1 cellular context compared by ENCODE assay signal in the genomic region with DNA sequence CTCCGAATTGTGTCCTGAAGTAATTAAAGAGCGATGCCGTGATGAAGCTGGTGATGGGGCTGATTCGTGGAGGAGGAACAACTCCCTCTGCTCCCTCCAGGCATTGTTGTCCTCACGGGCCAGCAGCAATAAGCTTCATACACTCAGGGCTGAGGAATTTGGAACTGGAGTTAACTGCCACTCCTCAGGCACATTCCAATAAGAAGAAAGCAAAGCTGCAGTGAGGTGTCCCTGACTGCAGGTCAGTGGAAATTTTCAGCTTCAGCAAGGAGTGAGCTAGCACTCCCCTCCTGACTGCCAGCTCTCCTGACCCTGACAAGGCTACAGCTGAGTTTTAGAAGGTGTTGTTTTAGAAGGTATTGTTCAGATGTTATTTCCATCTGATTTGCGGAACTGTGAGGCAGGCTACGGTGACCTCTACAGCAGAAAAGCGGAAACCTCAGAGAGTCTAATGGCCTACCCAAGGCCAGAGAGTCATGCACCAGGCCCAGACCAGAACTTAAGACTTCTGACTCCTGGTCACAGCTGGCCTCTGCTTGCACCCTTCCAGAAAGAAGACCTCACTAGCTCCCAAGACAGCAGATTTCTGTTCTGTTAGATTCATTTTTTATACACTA.
TF ChIP-seq lines count a peak whose summit lies in the region.

No MANE protein-coding gene starts in this region.

TF ChIP-seq in HepG2, 621 proteins besides CTCF, POLR2A, EP300 and RAD21 (continued from another document and continues in another):
- TF ChIP-seq, protein P1, sequence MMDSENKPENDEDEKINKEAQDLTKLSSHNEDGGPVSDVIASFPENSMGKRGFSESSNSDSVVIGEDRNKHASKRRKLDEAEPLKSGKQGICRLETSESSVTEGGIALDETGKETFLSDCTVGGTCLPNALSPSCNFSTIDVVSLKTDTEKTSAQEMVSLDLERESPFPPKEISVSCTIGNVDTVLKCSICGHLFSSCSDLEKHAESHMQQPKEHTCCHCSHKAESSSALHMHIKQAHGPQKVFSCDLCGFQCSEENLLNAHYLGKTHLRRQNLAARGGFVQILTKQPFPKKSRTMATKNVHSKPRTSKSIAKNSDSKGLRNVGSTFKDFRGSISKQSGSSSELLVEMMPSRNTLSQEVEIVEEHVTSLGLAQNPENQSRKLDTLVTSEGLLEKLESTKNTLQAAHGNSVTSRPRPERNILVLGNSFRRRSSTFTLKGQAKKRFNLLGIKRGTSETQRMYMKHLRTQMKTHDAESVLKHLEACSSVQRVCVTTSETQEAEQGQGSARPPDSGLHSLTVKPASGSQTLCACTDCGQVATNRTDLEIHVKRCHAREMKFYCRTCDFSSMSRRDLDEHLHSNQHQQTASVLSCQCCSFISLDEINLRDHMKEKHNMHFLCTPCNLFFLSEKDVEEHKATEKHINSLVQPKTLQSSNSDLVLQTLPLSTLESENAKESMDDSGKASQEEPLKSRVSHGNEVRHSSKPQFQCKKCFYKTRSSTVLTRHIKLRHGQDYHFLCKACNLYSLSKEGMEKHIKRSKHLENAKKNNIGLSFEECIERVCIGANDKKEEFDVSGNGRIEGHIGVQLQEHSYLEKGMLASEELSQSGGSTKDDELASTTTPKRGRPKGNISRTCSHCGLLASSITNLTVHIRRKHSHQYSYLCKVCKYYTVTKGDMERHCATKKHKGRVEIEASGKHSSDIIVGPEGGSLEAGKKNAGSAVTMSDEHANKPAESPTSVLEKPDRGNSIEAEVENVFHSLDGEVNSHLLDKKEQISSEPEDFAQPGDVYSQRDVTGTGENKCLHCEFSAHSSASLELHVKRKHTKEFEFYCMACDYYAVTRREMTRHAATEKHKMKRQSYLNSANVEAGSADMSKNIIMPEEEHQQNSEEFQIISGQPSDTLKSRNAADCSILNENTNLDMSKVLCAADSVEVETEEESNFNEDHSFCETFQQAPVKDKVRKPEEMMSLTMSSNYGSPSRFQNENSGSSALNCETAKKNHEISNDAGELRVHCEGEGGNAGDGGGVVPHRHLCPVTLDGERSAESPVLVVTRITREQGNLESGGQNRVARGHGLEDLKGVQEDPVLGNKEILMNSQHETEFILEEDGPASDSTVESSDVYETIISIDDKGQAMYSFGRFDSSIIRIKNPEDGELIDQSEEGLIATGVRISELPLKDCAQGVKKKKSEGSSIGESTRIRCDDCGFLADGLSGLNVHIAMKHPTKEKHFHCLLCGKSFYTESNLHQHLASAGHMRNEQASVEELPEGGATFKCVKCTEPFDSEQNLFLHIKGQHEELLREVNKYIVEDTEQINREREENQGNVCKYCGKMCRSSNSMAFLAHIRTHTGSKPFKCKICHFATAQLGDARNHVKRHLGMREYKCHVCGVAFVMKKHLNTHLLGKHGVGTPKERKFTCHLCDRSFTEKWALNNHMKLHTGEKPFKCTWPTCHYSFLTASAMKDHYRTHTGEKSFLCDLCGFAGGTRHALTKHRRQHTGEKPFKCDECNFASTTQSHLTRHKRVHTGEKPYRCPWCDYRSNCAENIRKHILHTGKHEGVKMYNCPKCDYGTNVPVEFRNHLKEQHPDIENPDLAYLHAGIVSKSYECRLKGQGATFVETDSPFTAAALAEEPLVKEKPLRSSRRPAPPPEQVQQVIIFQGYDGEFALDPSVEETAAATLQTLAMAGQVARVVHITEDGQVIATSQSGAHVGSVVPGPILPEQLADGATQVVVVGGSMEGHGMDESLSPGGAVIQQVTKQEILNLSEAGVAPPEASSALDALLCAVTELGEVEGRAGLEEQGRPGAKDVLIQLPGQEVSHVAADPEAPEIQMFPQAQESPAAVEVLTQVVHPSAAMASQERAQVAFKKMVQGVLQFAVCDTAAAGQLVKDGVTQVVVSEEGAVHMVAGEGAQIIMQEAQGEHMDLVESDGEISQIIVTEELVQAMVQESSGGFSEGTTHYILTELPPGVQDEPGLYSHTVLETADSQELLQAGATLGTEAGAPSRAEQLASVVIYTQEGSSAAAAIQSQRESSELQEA (CRISPR knock-in tag; IDR thresholded peaks at IDR 0.05; ENCODE audit: not compliant biosample characterization), result no peak
- TF ChIP-seq, protein P2, sequence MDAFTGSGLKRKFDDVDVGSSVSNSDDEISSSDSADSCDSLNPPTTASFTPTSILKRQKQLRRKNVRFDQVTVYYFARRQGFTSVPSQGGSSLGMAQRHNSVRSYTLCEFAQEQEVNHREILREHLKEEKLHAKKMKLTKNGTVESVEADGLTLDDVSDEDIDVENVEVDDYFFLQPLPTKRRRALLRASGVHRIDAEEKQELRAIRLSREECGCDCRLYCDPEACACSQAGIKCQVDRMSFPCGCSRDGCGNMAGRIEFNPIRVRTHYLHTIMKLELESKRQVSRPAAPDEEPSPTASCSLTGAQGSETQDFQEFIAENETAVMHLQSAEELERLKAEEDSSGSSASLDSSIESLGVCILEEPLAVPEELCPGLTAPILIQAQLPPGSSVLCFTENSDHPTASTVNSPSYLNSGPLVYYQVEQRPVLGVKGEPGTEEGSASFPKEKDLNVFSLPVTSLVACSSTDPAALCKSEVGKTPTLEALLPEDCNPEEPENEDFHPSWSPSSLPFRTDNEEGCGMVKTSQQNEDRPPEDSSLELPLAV (CRISPR knock-in tag; conservative IDR thresholded peaks at IDR 0.05; ENCODE audit: low read depth), result no peak
- TF ChIP-seq, protein P3, sequence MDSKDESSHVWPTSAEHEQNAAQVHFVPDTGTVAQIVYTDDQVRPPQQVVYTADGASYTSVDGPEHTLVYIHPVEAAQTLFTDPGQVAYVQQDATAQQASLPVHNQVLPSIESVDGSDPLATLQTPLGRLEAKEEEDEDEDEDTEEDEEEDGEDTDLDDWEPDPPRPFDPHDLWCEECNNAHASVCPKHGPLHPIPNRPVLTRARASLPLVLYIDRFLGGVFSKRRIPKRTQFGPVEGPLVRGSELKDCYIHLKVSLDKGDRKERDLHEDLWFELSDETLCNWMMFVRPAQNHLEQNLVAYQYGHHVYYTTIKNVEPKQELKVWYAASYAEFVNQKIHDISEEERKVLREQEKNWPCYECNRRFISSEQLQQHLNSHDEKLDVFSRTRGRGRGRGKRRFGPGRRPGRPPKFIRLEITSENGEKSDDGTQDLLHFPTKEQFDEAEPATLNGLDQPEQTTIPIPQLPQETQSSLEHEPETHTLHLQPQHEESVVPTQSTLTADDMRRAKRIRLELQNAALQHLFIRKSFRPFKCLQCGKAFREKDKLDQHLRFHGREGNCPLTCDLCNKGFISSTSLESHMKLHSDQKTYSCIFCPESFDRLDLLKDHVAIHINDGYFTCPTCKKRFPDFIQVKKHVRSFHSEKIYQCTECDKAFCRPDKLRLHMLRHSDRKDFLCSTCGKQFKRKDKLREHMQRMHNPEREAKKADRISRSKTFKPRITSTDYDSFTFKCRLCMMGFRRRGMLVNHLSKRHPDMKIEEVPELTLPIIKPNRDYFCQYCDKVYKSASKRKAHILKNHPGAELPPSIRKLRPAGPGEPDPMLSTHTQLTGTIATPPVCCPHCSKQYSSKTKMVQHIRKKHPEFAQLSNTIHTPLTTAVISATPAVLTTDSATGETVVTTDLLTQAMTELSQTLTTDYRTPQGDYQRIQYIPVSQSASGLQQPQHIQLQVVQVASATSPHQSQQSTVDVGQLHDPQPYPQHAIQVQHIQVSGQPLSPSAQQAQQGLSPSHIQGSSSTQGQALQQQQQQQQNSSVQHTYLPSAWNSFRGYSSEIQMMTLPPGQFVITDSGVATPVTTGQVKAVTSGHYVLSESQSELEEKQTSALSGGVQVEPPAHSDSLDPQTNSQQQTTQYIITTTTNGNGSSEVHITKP (CRISPR knock-in tag; IDR thresholded peaks at IDR 0.05; ENCODE audit: low read depth), result no peak
- TF ChIP-seq NR2F6 (IDR thresholded peaks at IDR 0.05) (no peak), NR2F6 (CRISPR knock-in tag; IDR thresholded peaks at IDR 0.05) (peak; percentile 31; the same call in 1 of the 2 replicates), ELF3 (CRISPR knock-in tag; IDR thresholded peaks at IDR 0.05) (no peak), ZMYM2 (CRISPR knock-in tag; IDR thresholded peaks at IDR 0.05) (no peak), POLR2G (IDR thresholded peaks at IDR 0.05; ENCODE audit: low read depth, low read length) (peak; percentile 29; the same call in 1 of the 2 replicates), STAG1 (CRISPR knock-in tag; IDR thresholded peaks at IDR 0.05) (0 out of 2 replicates have a peak, but pooled peaks have one; percentile 5), CEBPG (CRISPR knock-in tag; IDR thresholded peaks at IDR 0.05) (no peak), MBD4 (IDR thresholded peaks at IDR 0.05; ENCODE audit: borderline replicate concordance, low read length) (no peak), FOXA1 (IDR thresholded peaks at IDR 0.05) (no peak), FOXA1 (CRISPR knock-in tag; IDR thresholded peaks at IDR 0.05) (no peak), TBP (CRISPR knock-in tag; IDR thresholded peaks at IDR 0.05) (no peak), NCOA1 (CRISPR knock-in tag; IDR thresholded peaks at IDR 0.05) (no peak), MED1 (CRISPR knock-in tag; IDR thresholded peaks at IDR 0.05) (0 out of 2 replicates have a peak, but pooled peaks have one; percentile 12), ZMAT3 (CRISPR knock-in tag; conservative IDR thresholded peaks at IDR 0.05) (no peak), TARDBP (CRISPR knock-in tag; IDR thresholded peaks at IDR 0.05) (0 out of 2 replicates have a peak, but pooled peaks have one; percentile 35), HOXA3 (CRISPR knock-in tag; IDR thresholded peaks at IDR 0.05) (peak; percentile 20; the same call in 1 of the 2 replicates), HNF4A (CRISPR knock-in tag; IDR thresholded peaks at IDR 0.05) (peak; percentile 22; the same call in 1 of the 2 replicates), ZBTB38 (CRISPR knock-in tag; IDR thresholded peaks at IDR 0.05) (no peak), TSC22D2 (CRISPR knock-in tag; IDR thresholded peaks at IDR 0.05; ENCODE audit: borderline replicate concordance) (no peak), MAZ (IDR thresholded peaks at IDR 0.05; ENCODE audit: borderline replicate concordance, low read depth, low read length) (0 out of 2 replicates have a peak, but pooled peaks have one; percentile 16), MAZ (CRISPR knock-in tag; IDR thresholded peaks at IDR 0.05; ENCODE audit: low read depth) (no peak), ZNF335 (CRISPR knock-in tag; IDR thresholded peaks at IDR 0.05) (no peak), MIER3 (CRISPR knock-in tag; IDR thresholded peaks at IDR 0.05; ENCODE audit: borderline replicate concordance) (0 out of 2 replicates have a peak, but pooled peaks have one; percentile 30), SOX5 (CRISPR knock-in tag; IDR thresholded peaks at IDR 0.05; ENCODE audit: borderline replicate concordance) (peak; percentile 56; the same call in 1 of the 2 replicates), EHMT2 (IDR thresholded peaks at IDR 0.05; ENCODE audit: borderline replicate concordance, low read depth, low read length) (no peak)
- TF ChIP-seq, protein P4, sequence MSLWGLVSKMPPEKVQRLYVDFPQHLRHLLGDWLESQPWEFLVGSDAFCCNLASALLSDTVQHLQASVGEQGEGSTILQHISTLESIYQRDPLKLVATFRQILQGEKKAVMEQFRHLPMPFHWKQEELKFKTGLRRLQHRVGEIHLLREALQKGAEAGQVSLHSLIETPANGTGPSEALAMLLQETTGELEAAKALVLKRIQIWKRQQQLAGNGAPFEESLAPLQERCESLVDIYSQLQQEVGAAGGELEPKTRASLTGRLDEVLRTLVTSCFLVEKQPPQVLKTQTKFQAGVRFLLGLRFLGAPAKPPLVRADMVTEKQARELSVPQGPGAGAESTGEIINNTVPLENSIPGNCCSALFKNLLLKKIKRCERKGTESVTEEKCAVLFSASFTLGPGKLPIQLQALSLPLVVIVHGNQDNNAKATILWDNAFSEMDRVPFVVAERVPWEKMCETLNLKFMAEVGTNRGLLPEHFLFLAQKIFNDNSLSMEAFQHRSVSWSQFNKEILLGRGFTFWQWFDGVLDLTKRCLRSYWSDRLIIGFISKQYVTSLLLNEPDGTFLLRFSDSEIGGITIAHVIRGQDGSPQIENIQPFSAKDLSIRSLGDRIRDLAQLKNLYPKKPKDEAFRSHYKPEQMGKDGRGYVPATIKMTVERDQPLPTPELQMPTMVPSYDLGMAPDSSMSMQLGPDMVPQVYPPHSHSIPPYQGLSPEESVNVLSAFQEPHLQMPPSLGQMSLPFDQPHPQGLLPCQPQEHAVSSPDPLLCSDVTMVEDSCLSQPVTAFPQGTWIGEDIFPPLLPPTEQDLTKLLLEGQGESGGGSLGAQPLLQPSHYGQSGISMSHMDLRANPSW (CRISPR knock-in tag; IDR thresholded peaks at IDR 0.05; ENCODE audit: borderline replicate concordance), result no peak
- TF ChIP-seq, protein P5, sequence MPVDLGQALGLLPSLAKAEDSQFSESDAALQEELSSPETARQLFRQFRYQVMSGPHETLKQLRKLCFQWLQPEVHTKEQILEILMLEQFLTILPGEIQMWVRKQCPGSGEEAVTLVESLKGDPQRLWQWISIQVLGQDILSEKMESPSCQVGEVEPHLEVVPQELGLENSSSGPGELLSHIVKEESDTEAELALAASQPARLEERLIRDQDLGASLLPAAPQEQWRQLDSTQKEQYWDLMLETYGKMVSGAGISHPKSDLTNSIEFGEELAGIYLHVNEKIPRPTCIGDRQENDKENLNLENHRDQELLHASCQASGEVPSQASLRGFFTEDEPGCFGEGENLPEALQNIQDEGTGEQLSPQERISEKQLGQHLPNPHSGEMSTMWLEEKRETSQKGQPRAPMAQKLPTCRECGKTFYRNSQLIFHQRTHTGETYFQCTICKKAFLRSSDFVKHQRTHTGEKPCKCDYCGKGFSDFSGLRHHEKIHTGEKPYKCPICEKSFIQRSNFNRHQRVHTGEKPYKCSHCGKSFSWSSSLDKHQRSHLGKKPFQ (CRISPR knock-in tag; IDR thresholded peaks at IDR 0.05; ENCODE audit: insufficient replicate concordance), result no peak
- TF ChIP-seq, protein P6, sequence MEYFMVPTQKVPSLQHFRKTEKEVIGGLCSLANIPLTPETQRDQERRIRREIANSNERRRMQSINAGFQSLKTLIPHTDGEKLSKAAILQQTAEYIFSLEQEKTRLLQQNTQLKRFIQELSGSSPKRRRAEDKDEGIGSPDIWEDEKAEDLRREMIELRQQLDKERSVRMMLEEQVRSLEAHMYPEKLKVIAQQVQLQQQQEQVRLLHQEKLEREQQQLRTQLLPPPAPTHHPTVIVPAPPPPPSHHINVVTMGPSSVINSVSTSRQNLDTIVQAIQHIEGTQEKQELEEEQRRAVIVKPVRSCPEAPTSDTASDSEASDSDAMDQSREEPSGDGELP (IDR thresholded peaks at IDR 0.05; ENCODE audit: borderline replicate concordance, low read depth), result peak; percentile 25; the same call in 1 of the 2 replicates
- TF ChIP-seq, protein P7, sequence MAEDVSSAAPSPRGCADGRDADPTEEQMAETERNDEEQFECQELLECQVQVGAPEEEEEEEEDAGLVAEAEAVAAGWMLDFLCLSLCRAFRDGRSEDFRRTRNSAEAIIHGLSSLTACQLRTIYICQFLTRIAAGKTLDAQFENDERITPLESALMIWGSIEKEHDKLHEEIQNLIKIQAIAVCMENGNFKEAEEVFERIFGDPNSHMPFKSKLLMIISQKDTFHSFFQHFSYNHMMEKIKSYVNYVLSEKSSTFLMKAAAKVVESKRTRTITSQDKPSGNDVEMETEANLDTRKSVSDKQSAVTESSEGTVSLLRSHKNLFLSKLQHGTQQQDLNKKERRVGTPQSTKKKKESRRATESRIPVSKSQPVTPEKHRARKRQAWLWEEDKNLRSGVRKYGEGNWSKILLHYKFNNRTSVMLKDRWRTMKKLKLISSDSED (CRISPR knock-in tag; IDR thresholded peaks at IDR 0.05), result no peak
